9 cellular contexts compared by ENCODE assay signal in the genomic region with DNA sequence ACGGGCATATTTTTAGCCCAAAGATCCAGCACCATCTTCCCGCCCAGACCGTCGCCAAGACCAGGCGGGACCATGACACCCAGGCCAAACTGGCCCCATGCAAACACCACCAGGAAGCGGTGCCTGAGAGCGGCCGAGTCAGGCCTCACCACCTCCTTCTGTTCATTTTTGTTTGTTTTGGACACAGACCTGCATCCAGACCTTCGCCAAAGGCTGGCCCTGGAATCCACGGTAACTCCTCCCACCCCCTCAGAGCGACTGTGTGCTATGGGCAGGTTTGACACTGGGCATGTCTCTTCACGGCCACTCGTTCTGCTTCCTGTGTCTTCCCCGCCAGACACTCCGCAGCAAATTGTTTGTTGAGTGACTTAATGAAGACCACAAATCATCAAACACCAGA. TPM values are rescaled to one million over a fixed set of nuclear protein-coding genes. Genes with fewer than 3 reads are reported as not detected.
DNase-seq lines count a peak whose midpoint lies in the region; ATAC-seq and TF ChIP-seq lines count a peak whose summit lies in the region.
"Had no signal": no experiment of that assay in that cellular context is flagged by ENCODE, and none has a peak within 500 bp of the region (broad histone marks: within the 10 kb centered on the region; RNA-seq: fewer than 3 reads in every experiment).

No MANE protein-coding gene starts in this region.

- H3K36me3 ChIP-seq in cardiac muscle cell (no peaks in the 10 kb centered on the region), rectal smooth muscle tissue (ENCODE audit: control insufficient read depth, insufficient read depth, low read length) (peaks cover 4% of the 10 kb centered on the region)

- H3K4me1 ChIP-seq in cardiac muscle cell (ENCODE audit: low read depth) (peaks cover 47% of the 10 kb centered on the region), rectal smooth muscle tissue (ENCODE audit: control insufficient read depth, insufficient read depth, low read length) (peaks cover 46% of the 10 kb centered on the region)

- ATAC-seq in SK-N-SH treated with all-trans-retinoic acid at 6 μM for 48 hours = no peak

- H3K27me3 ChIP-seq in cardiac muscle cell (no peaks in the 10 kb centered on the region), rectal smooth muscle tissue (ENCODE audit: control insufficient read depth, insufficient read depth, low read length) (no peaks in the 10 kb centered on the region)

- no peak overlapping the region for H3K4me3 ChIP-seq in cardiac muscle cell
- H3K4me3 ChIP-seq in rectal smooth muscle tissue (ENCODE audit: low read length) = no peak overlapping the region

- DNase-seq in EL = peak; percentile 33
- peak in 1 of 2 donors; percentile 83 for DNase-seq in cardiac muscle cell (ENCODE audit: low read depth in 1 of 2, low spot score in 1 of 2)
- DNase-seq in NCI-H146 (lab: John Stamatoyannopoulos, UW) = no peak
- DNase-seq in hippocampal formation (lab: John Stamatoyannopoulos, UW) = no peak
- no peak for DNase-seq in middle frontal gyrus (ENCODE audit: extremely low spot score, low spot score)
- no peak for DNase-seq in occipital lobe (lab: John Stamatoyannopoulos, UW)
- DNase-seq: NCI-H1436 treated with DMSO at 0.1 percent for 48 hours had no signal

- peak overlapping the region; percentile 8 for H3K9ac ChIP-seq in rectal smooth muscle tissue (ENCODE audit: low read length)

- TF ChIP-seq CTCF in cardiac muscle cell (IDR thresholded peaks at IDR 0.05; ENCODE audit: low read depth, low read length) = no peak

- H3K27ac ChIP-seq in cardiac muscle cell (peak overlapping the region; percentile 94), rectal smooth muscle tissue (ENCODE audit: low read depth, low read length) (peak overlapping the region; percentile 98)

- H3K9me3 ChIP-seq in cardiac muscle cell (ENCODE audit: low read depth) = no peaks in the 10 kb centered on the region

TF ChIP-seq in SK-N-SH treated with all-trans-retinoic acid at 6 μM for 48 hours, 23 proteins besides CTCF, POLR2A, EP300 and RAD21:
- TF ChIP-seq SNAI2 (CRISPR knock-in tag; IDR thresholded peaks at IDR 0.05) (no peak), TCF4 (CRISPR knock-in tag; IDR thresholded peaks at IDR 0.05; ENCODE audit: borderline replicate concordance) (peak; percentile 40; the same call in 1 of the 2 replicates), GLIS3 (CRISPR knock-in tag; IDR thresholded peaks at IDR 0.05) (no peak), ZNF70 (CRISPR knock-in tag; IDR thresholded peaks at IDR 0.05) (no peak), PATZ1 (CRISPR knock-in tag; IDR thresholded peaks at IDR 0.05; ENCODE audit: borderline replicate concordance) (no peak)

RNA-seq across cellular contexts. Expression of gene NCOR2, which starts 47.2 kb away (rescaled TPM):
- total RNA-seq in cardiac muscle cell (57.4 and 113 TPM in 2 replicates), occipital lobe (12.8 TPM)
- 98.5 and 153 TPM in 2 replicates for polyA plus RNA-seq in cardiac muscle cell
